ENCODE assay signal across 8 cellular contexts in the genomic region with DNA sequence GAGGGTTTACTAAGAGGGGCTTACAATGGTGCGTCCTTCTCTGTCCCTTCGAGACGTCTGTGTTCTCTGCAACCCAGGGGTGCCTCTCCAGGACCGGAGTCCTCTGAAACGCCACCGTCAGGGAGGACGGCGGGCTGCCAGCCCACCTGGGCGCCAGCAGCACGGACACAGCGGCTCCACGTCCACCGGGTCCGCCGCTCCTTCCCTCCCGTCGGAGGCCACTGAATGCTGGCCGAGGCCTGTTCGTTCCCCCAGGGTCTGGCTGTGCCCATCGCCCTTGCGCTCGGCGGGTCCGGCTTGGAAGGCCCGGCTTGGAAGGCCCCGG. TPM values are rescaled to one million over a fixed set of nuclear protein-coding genes. Genes with fewer than 3 reads are reported as not detected.
DNase-seq lines count a peak whose midpoint lies in the region; ATAC-seq and TF ChIP-seq lines count a peak whose summit lies in the region.

No MANE protein-coding gene starts in this region.

- H3K27ac ChIP-seq in heart right ventricle = peak overlapping the region in 9 of 10 donors; percentile 55 to 90 (median 74)
- H3K27ac ChIP-seq in right lobe of liver = peak overlapping the region in 2 of 3 donors; percentile 53 to 62
- H3K27ac ChIP-seq in urinary bladder (ENCODE audit: low read depth) = no peak overlapping the region

- no peaks in the 10 kb centered on the region for H3K9me3 ChIP-seq in heart right ventricle
- no peaks in the 10 kb centered on the region for H3K9me3 ChIP-seq in right lobe of liver

- peak overlapping the region; percentile 81 to 100 (median 92) for H3K4me3 ChIP-seq in heart right ventricle
- H3K4me3 ChIP-seq in right lobe of liver = peak overlapping the region; percentile 98 to 99 (median 99)
- H3K4me3 ChIP-seq in urinary bladder (ENCODE audit: low read depth, low read length) = peak overlapping the region; percentile 91

- no peaks in the 10 kb centered on the region for H3K9me3 Mint-ChIP-seq in activated T-helper 2 cell treated with anti-CD3 and anti-CD28 coated beads, Interferon-gamma antibody, Interleukin-2, Interleukin-4, amounts not matched to agents 10 μg/mL and 5 μg/mL and 100 μg/mL, durations not matched to agents 14 hours and 24 hours and 36 hours

- peaks cover 10 to 52% (median 32%) of the 10 kb centered on the region in 9 donors for H3K4me1 ChIP-seq in heart right ventricle
- H3K4me1 ChIP-seq in right lobe of liver = peaks cover 0 to 12% (median 5%) of the 10 kb centered on the region in 4 donors
- no peaks in the 10 kb centered on the region for H3K4me1 ChIP-seq in urinary bladder (ENCODE audit: insufficient read depth)

- ATAC-seq in heart right ventricle (no peak), Right ventricle myocardium superior (ENCODE audit: poor library complexity) (no peak), right lobe of liver (no peak)

- peak overlapping the region; percentile 85 for H3K4me3 Mint-ChIP-seq in activated T-helper 2 cell treated with anti-CD3 and anti-CD28 coated beads, Interferon-gamma antibody, Interleukin-2, Interleukin-4, amounts not matched to agents 10 μg/mL and 5 μg/mL and 100 μg/mL, durations not matched to agents 14 hours and 24 hours and 36 hours (ENCODE audit: low read depth)

- no peak for TF ChIP-seq POLR2A in right lobe of liver (IDR thresholded peaks at IDR 0.05)

- DNase-seq in heart right ventricle (no peak), Right ventricle myocardium superior (no peak), right lobe of liver (no peak), inferior parietal cortex (ENCODE audit: extremely low spot score) (no peak), C1 segment of cervical spinal cord (lab: John Stamatoyannopoulos, UW) (no peak), RKO (ENCODE audit: low spot score) (no peak)
- DNase-seq in activated T-helper 2 cell treated with anti-CD3 and anti-CD28 coated beads, Interferon-gamma antibody, Interleukin-2, Interleukin-4, amounts not matched to agents 10 μg/mL and 5 μg/mL and 100 μg/mL, durations not matched to agents 14 hours and 24 hours and 36 hours (ENCODE audit: low spot score) = no peak

- no peaks in the 10 kb centered on the region for H3K27me3 Mint-ChIP-seq in activated T-helper 2 cell treated with anti-CD3 and anti-CD28 coated beads, Interferon-gamma antibody, Interleukin-2, Interleukin-4, amounts not matched to agents 10 μg/mL and 5 μg/mL and 100 μg/mL, durations not matched to agents 14 hours and 24 hours and 36 hours (ENCODE audit: low read depth)

- H3K27me3 ChIP-seq in heart right ventricle = no peaks in the 10 kb centered on the region
- no peaks in the 10 kb centered on the region for H3K27me3 ChIP-seq in right lobe of liver

- H3K27ac Mint-ChIP-seq in activated T-helper 2 cell treated with anti-CD3 and anti-CD28 coated beads, Interferon-gamma antibody, Interleukin-2, Interleukin-4, amounts not matched to agents 10 μg/mL and 5 μg/mL and 100 μg/mL, durations not matched to agents 14 hours and 24 hours and 36 hours = no peak overlapping the region

- H3K36me3 ChIP-seq in heart right ventricle (peaks cover 0 to 24% (median 0%) of the 10 kb centered on the region in 9 donors), right lobe of liver (peaks cover 0 to 2% (median 0%) of the 10 kb centered on the region in 4 donors), urinary bladder (ENCODE audit: insufficient read depth) (no peaks in the 10 kb centered on the region)

- WGBS in heart right ventricle, 2 donors = 0 to 1% methylated on average over 26 of the region's 26 CpGs
- 0% methylated on average over 2 of the region's 26 CpGs for WGBS in right lobe of liver (ENCODE audit: insufficient coverage, low coverage, low lambda C conversion rate, missing lambda C conversion rate)
- under 1% methylated on average over 26 of the region's 26 CpGs for WGBS in urinary bladder

- peaks cover 32% of the 10 kb centered on the region for H3K36me3 Mint-ChIP-seq in activated T-helper 2 cell treated with anti-CD3 and anti-CD28 coated beads, Interferon-gamma antibody, Interleukin-2, Interleukin-4, amounts not matched to agents 10 μg/mL and 5 μg/mL and 100 μg/mL, durations not matched to agents 14 hours and 24 hours and 36 hours (ENCODE audit: low read depth)

- intact Hi-C loops in heart right ventricle (cut with DNase I) (loop anchor here in 1 of 10 donors (10.0 kb wide), 1 partner anchor 244 kb away; a partner anchor contains a TSS), Right ventricle myocardium superior (cut with DNase I) (no loop called here), right lobe of liver (cut with DNase I) (loop anchor here in 1 of 2 donors (10.0 kb wide), 1 partner anchor 94 kb away; no protein-coding TSS in a partner anchor)
- intact Hi-C loops in activated T-helper 2 cell treated with anti-CD3 and anti-CD28 coated beads, Interferon-gamma antibody, Interleukin-2, Interleukin-4, amounts not matched to agents 10 μg/mL and 5 μg/mL and 100 μg/mL, durations not matched to agents 14 hours and 24 hours and 36 hours (cut with micrococcal nuclease) = loop anchor here (5.0 kb wide), 1 partner anchor 249 kb away; no protein-coding TSS in a partner anchor

- H3K4me1 Mint-ChIP-seq in activated T-helper 2 cell treated with anti-CD3 and anti-CD28 coated beads, Interferon-gamma antibody, Interleukin-2, Interleukin-4, amounts not matched to agents 10 μg/mL and 5 μg/mL and 100 μg/mL, durations not matched to agents 14 hours and 24 hours and 36 hours (ENCODE audit: low read depth) = peaks cover 20% of the 10 kb centered on the region

- TF ChIP-seq CTCF in heart right ventricle (IDR thresholded peaks at IDR 0.05) (no peak), right lobe of liver (IDR thresholded peaks at IDR 0.05) (no peak)

RNA-seq across cellular contexts. Expression of a gene that starts 0.4 kb away (rescaled TPM):
- total RNA-seq in heart right ventricle (10 to 100 TPM in 4 of 10 donors, 1 to 10 TPM in 6; 6.2 to 21.4 (median 9.2) TPM), Right ventricle myocardium superior (13.4 TPM), right lobe of liver (10 to 100 TPM; 11.9 to 27.6 (median 18.1) TPM), urinary bladder (12.3 TPM)
- polyA plus RNA-seq in heart right ventricle (10 to 100 TPM; 12.5 to 30.4 TPM), urinary bladder (36.6 TPM)
- 33.4 and 39.1 TPM in 2 replicates for total RNA-seq in activated T-helper 2 cell treated with anti-CD3 and anti-CD28 coated beads, Interferon-gamma antibody, Interleukin-2, Interleukin-4, amounts not matched to agents 10 μg/mL and 5 μg/mL and 100 μg/mL, durations not matched to agents 14 hours and 24 hours and 36 hours

RNA-seq across cellular contexts. Expression of a gene that starts 0.7 kb away (rescaled TPM):
- total RNA-seq in heart right ventricle = 10 to 100 TPM; 49.6 to 74.8 (median 58.9) TPM
- polyA plus RNA-seq in heart right ventricle = 10 to 100 TPM; 41.5 to 68.0 TPM
- total RNA-seq in Right ventricle myocardium superior = 59.4 TPM
- total RNA-seq in activated T-helper 2 cell treated with anti-CD3 and anti-CD28 coated beads, Interferon-gamma antibody, Interleukin-2, Interleukin-4, amounts not matched to agents 10 μg/mL and 5 μg/mL and 100 μg/mL, durations not matched to agents 14 hours and 24 hours and 36 hours = 57.7 and 58.1 TPM in 2 replicates
- 10 to 100 TPM; 15.7 to 35.9 (median 23.3) TPM for total RNA-seq in right lobe of liver
- 11.2 TPM for total RNA-seq in urinary bladder
- polyA plus RNA-seq in urinary bladder = 26.7 TPM

RNA-seq across cellular contexts. Expression of a gene that starts 15.7 kb away (rescaled TPM):
- total RNA-seq in heart right ventricle = 10 to 100 TPM in 1 of 10 donors, 1 to 10 TPM in 9; 6.4 to 14.4 (median 7.6) TPM
- 10 to 100 TPM in 1 of 2 donors, 1 to 10 TPM in 1; 8.8 to 20.9 TPM for polyA plus RNA-seq in heart right ventricle
- total RNA-seq in Right ventricle myocardium superior = 11.1 TPM
- 14.0 and 14.8 TPM in 2 replicates for total RNA-seq in activated T-helper 2 cell treated with anti-CD3 and anti-CD28 coated beads, Interferon-gamma antibody, Interleukin-2, Interleukin-4, amounts not matched to agents 10 μg/mL and 5 μg/mL and 100 μg/mL, durations not matched to agents 14 hours and 24 hours and 36 hours
- total RNA-seq in right lobe of liver = 1 to 10 TPM; 1.5 to 4.3 (median 2.1) TPM
- total RNA-seq in urinary bladder = 5.9 TPM
- 10.8 TPM for polyA plus RNA-seq in urinary bladder

RNA-seq across cellular contexts. Expression of a gene that starts 56.7 kb away (rescaled TPM):
- 10 to 100 TPM; 27.8 to 50.0 (median 37.9) TPM for total RNA-seq in heart right ventricle
- polyA plus RNA-seq in heart right ventricle = 10 to 100 TPM; 56.0 to 56.2 TPM
- total RNA-seq in Right ventricle myocardium superior = 41.3 TPM
- 102 and 116 TPM in 2 replicates for total RNA-seq in activated T-helper 2 cell treated with anti-CD3 and anti-CD28 coated beads, Interferon-gamma antibody, Interleukin-2, Interleukin-4, amounts not matched to agents 10 μg/mL and 5 μg/mL and 100 μg/mL, durations not matched to agents 14 hours and 24 hours and 36 hours
- total RNA-seq in right lobe of liver = 100 to 1,000 TPM in 1 of 6 experiments, 10 to 100 TPM in 5; 60.9 to 104 (median 86.1) TPM
- total RNA-seq in urinary bladder = 28.5 TPM
- polyA plus RNA-seq in urinary bladder = 82.3 TPM
